16 cellular contexts compared by ENCODE assay signal in the genomic region with DNA sequence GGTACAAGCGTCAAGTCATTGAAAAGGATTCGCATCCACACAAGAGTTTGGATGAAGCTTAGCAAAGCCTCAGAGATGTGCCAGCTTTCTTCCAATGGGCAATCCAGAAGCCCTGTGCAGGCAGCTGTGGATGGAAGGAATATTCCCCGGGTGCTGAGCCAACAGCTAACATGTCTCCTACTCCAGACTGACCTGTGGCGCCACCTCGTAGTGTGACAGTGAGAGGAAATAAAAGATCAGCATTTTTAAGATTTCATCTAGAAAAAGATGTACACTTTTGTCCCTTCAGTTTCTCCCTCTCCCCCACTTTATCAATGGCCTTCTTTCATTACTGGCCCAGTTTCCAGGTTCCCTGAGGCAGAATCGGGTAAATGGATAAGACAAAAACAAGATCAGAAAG. TPM values are rescaled to one million over a fixed set of nuclear protein-coding genes. Genes with fewer than 3 reads are reported as not detected.
A peak's percentile ranks its signal among the peaks of the same experiment; 100 is the strongest.
DNase-seq lines count a peak whose midpoint lies in the region; ATAC-seq, FAIRE-seq and TF ChIP-seq lines count a peak whose summit lies in the region.
"Had no signal": no experiment of that assay in that cellular context is flagged by ENCODE, and none has a peak within 500 bp of the region (broad histone marks: within the 10 kb centered on the region; RNA-seq: fewer than 3 reads in every experiment).

No MANE protein-coding gene starts in this region.

- no peak overlapping the region for H2BK15ac ChIP-seq in IMR-90 (ENCODE audit: low read depth, low read length)

- H3K18ac ChIP-seq in IMR-90 (ENCODE audit: low read depth, low read length) = no peak overlapping the region

- no peak overlapping the region for H3K4ac ChIP-seq in IMR-90 (ENCODE audit: low read depth, low read length)

- H2AK9ac ChIP-seq in IMR-90 (replicated peaks; ENCODE audit: low read depth, low read length, poor library complexity) = no peak overlapping the region

- TF ChIP-seq CTCF in C4-2B (conservative IDR thresholded peaks at IDR 0.05) = no peak
- TF ChIP-seq CTCF in IMR-90 (conservative IDR thresholded peaks at IDR 0.05; ENCODE audit: low read depth, low read length) = no peak
- TF ChIP-seq CTCF in VCaP (conservative IDR thresholded peaks at IDR 0.05) = no peak
- TF ChIP-seq CTCF in pancreas (IDR thresholded peaks at IDR 0.05) = no peak

- no TSS peak for BruUV-seq in IMR-90 (replicated peaks; lab: Mats Ljungman, UMichigan)

- no peaks in the 10 kb centered on the region for H4K20me1 ChIP-seq in IMR-90 (ENCODE audit: insufficient read depth, low read length)

- CTCF ChIA-PET in IMR-90 (lab: Yijun Ruan, JAX) = interaction anchor here (0.7 kb wide), 1 partner anchor 64 kb away, joined by 3 read pairs; no protein-coding TSS in a partner anchor

- no peak for TF ChIP-seq RAD21 in IMR-90 (IDR thresholded peaks at IDR 0.05; ENCODE audit: low read length)

- H3K23ac ChIP-seq in IMR-90 (ENCODE audit: low read depth, low read length) = no peak overlapping the region

- H3K9ac ChIP-seq in IMR-90 (ENCODE audit: low read depth, low read length) = no peak overlapping the region

- no peak overlapping the region for H4K91ac ChIP-seq in IMR-90 (ENCODE audit: insufficient read depth, low read depth, low read length)

- no peak overlapping the region for H2BK20ac ChIP-seq in IMR-90 (ENCODE audit: low read depth, low read length)

- H3K4me1 ChIP-seq in IMR-90 (ENCODE audit: control insufficient read depth, insufficient read depth, low read length) (peaks cover 13% of the 10 kb centered on the region), pancreas (peaks cover 11 to 21% (median 16%) of the 10 kb centered on the region in 3 donors)

- no peak overlapping the region for H4K8ac ChIP-seq in IMR-90 (ENCODE audit: low read depth in 2 of 2, low read length in 2 of 2)

- peak overlapping the region; percentile 1; the same call in 1 of the 2 replicates for H3K27ac ChIP-seq in C4-2B
- no peak overlapping the region for H3K27ac ChIP-seq in IMR-90 (ENCODE audit: insufficient read depth, low read length)
- H3K27ac ChIP-seq in VCaP = peak overlapping the region; percentile 97
- no peak overlapping the region for H3K27ac ChIP-seq in pancreas

- no peak for TF ChIP-seq POLR2A in IMR-90 (IDR thresholded peaks at IDR 0.05; ENCODE audit: low read depth, low read length)

- H2BK5ac ChIP-seq in IMR-90 (ENCODE audit: low read depth, low read length, poor library complexity, severe bottlenecking) = no peak overlapping the region

- H2BK120ac ChIP-seq in IMR-90 (ENCODE audit: low read depth, low read length) = no peak overlapping the region

- DNase-seq in IMR-90 (no peak), pancreas (peak; percentile 61 to 79 (median 74)), HK-2 (ENCODE audit: unreplicated experiment) (no peak), NCI-H774 (lab: John Stamatoyannopoulos, UW) (no peak), UCSD-AML1 (lab: John Stamatoyannopoulos, UW; ENCODE audit: unreplicated experiment) (no peak)
- DNase-seq: CD8-positive, alpha-beta memory T cell; DMS79; GOT3; H9; KBM-7 had no signal

- H3K4me2 ChIP-seq in IMR-90 (ENCODE audit: low read depth, low read length) = no peak overlapping the region

- H3K36me3 ChIP-seq in IMR-90 (ENCODE audit: control insufficient read depth, insufficient read depth, low read length) (no peaks in the 10 kb centered on the region), pancreas (no peaks in the 10 kb centered on the region)

- H3K79me1 ChIP-seq in IMR-90 (ENCODE audit: low read depth in 1 of 2, low read length in 2 of 2) = no peaks in the 10 kb centered on the region

- dilution Hi-C loops in IMR-90 (cut with HindIII; ENCODE audit: low sequenced_read_pairs, unreplicated experiment) = no loop called here

- no peak overlapping the region for H4K5ac ChIP-seq in IMR-90 (ENCODE audit: low read depth, low read length)

- H3K56ac ChIP-seq in IMR-90 (ENCODE audit: extremely low read depth, insufficient read depth, low read length) = no peak overlapping the region

- H3K27me3 ChIP-seq in IMR-90 (ENCODE audit: control insufficient read depth, insufficient read depth, low read length) (no peaks in the 10 kb centered on the region), pancreas (no peaks in the 10 kb centered on the region)

- no peak overlapping the region for H2AFZ ChIP-seq in IMR-90 (replicated peaks; ENCODE audit: low read length, poor library complexity)

- in situ Hi-C loops in IMR-90 (cut with MboI; ENCODE audit: low sequenced_read_pairs) = no loop called here

- no peak overlapping the region for H3K4me3 ChIP-seq in IMR-90 (ENCODE audit: insufficient read depth, low read depth, low read length)
- H3K4me3 ChIP-seq in pancreas = no peak overlapping the region

- no peak overlapping the region for H2AK5ac ChIP-seq in IMR-90 (ENCODE audit: low read depth, low read length)

- H3K9me1 ChIP-seq in IMR-90 (ENCODE audit: insufficient read depth, low read length) = peaks cover 13% of the 10 kb centered on the region

- intact Hi-C loops in IMR-90 (cut with micrococcal nuclease) (no loop called here), pancreas (cut with DNase I) (no loop called here)

- H3K9me3 ChIP-seq in IMR-90 (ENCODE audit: control insufficient read depth, insufficient read depth, low read length) = no peaks in the 10 kb centered on the region
- H3K9me3 ChIP-seq in pancreas = no peaks in the 10 kb centered on the region

- 63% methylated on average over 1 of the region's 6 CpGs; no CpG with 5 or more reads in 1 of the 2 experiments for WGBS in IMR-90 (ENCODE audit: extremely low coverage in 2 of 2, insufficient read length in 1 of 2), 2 experiments
- 41 to 53% methylated on average over 6 of the region's 6 CpGs for WGBS in pancreas, 2 donors

- POLR2A ChIA-PET in IMR-90 (lab: Charles Lee; ENCODE audit: unreplicated experiment) = no interaction called here

- no peak for ATAC-seq in IMR-90 (ENCODE audit: low read depth)
- peak; percentile 61 to 84 (median 68) for ATAC-seq in pancreas

- no peak for FAIRE-seq in pancreas (lab: Jason Lieb, UNC)
- FAIRE-seq: A204.1, GM12891, HTR-8/SVneo had no signal

- H3K14ac ChIP-seq in IMR-90 (replicated peaks; ENCODE audit: low read depth, low read length) = no peak overlapping the region

TF ChIP-seq in IMR-90, 13 proteins besides CTCF, POLR2A, EP300 and RAD21:
- TF ChIP-seq NFE2L2 (IDR thresholded peaks at IDR 0.05; ENCODE audit: low read depth, low read length) = no peak
- peak; percentile 17; the same call in 1 of the 2 replicates for TF ChIP-seq MAFK (IDR thresholded peaks at IDR 0.05; ENCODE audit: low read depth, low read length)
- TF ChIP-seq, protein P1, sequence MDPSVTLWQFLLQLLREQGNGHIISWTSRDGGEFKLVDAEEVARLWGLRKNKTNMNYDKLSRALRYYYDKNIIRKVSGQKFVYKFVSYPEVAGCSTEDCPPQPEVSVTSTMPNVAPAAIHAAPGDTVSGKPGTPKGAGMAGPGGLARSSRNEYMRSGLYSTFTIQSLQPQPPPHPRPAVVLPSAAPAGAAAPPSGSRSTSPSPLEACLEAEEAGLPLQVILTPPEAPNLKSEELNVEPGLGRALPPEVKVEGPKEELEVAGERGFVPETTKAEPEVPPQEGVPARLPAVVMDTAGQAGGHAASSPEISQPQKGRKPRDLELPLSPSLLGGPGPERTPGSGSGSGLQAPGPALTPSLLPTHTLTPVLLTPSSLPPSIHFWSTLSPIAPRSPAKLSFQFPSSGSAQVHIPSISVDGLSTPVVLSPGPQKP (IDR thresholded peaks at IDR 0.05; ENCODE audit: borderline replicate concordance, low read depth, low read length) = no peak
TF ChIP-seq in IMR-90: peak in this region for 1.

RNA-seq across cellular contexts. Expression of a gene that starts 48.9 kb away (rescaled TPM):
- total RNA-seq in IMR-90 (2012; rRNA removed) (118 and 145 TPM in 2 replicates), pancreas (10 to 100 TPM; 28.8 to 87.0 (median 40.8) TPM)
- polyA plus RNA-seq in IMR-90 (2012; rRNA removed) (155 and 175 TPM in 2 replicates), pancreas (10 to 100 TPM; 29.0 to 53.8 TPM)
- 85.4 and 86.8 TPM in 2 replicates for polyA plus RNA-seq in IMR-90 (2012; cell fraction: cytosol; rRNA removed)
- 65.5 and 124 TPM in 2 replicates for polyA plus RNA-seq in IMR-90 (2012; cell fraction: nucleus; rRNA removed; ENCODE audit: low replicate concordance)
- total RNA-seq: G401 had no signal

Comparison
In these comparisons a context has a peak if more than half of its experiments do, and no peak if none do; other contexts are left out.
1. H3K27ac ChIP-seq: peak in C4-2B (single experiment) and VCaP (single experiment); none in IMR-90 (single experiment) and pancreas (0 of 4).
2. DNase-seq: peak in pancreas (6 of 6); none in IMR-90 (single experiment), HK-2 (single experiment), NCI-H774 (single experiment) and UCSD-AML1 (single experiment).